ENCODE assay signal across 37 cellular contexts in the genomic region with DNA sequence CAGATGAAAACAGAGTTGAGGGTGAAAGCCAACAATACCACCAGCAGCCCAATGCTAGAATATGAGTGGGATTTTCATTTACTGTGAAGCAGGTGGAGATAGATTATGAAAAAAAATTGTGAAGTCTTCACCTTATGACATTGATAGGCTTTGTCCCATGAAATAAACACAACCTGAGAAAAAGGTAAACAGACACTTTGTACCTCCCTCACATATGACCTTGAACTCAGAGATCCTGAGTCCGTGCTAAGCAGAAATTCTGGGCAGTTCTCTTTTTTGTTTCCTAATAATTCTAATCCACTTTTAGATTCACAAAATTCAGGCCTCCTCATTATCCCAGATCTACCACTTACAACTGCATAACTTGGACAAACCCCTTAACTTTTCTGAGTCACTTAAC.
DNase-seq lines count a peak whose midpoint lies in the region; ATAC-seq, FAIRE-seq and TF ChIP-seq lines count a peak whose summit lies in the region.
"Had no signal": no experiment of that assay in that cellular context is flagged by ENCODE, and none has a peak within 500 bp of the region (broad histone marks: within the 10 kb centered on the region; RNA-seq: fewer than 3 reads in every experiment).

No MANE protein-coding gene starts in this region.

- H3K4me3 ChIP-seq in HepG2 (replicated peaks in 1 of 3; ENCODE audit: insufficient read depth in 1 of 3, low read depth in 2 of 3, low read length in 3 of 3): no peak overlapping the region
- H3K4me3 ChIP-seq in liver (ENCODE audit: low read depth in 1 of 3, low read length in 3 of 3): no peak overlapping the region
- H3K4me3 ChIP-seq in right lobe of liver: no peak overlapping the region
- H3K4me3 ChIP-seq in MM.1S (ENCODE audit: low read length): no peak overlapping the region
- H3K4me3 ChIP-seq: A549; BLaER1; BLaER1 treated with 17β-estradiol and CSF1 and Interleukin-3, amounts not matched to agents 10 nM and 100 nM had no signal

- in situ Hi-C loops in HepG2 (cut with HindIII; ENCODE audit: extremely low pct_ligation_motif_present, low pct_unique_long_range_greater_than_20kb): no loop called here

- peaks cover 5% of the 10 kb centered on the region; the same call in 1 of the 2 replicates for H3K4me1 ChIP-seq in HepG2 (ENCODE audit: insufficient read depth, low read length)
- peaks cover 0 to 10% (median 1%) of the 10 kb centered on the region in 4 donors for H3K4me1 ChIP-seq in liver (ENCODE audit: control insufficient read depth in 4 of 4, insufficient read depth in 4 of 4, low read length in 3 of 4)
- H3K4me1 ChIP-seq in right lobe of liver: peaks cover 0 to 15% (median 4%) of the 10 kb centered on the region in 4 donors
- no peaks in the 10 kb centered on the region for H3K4me1 ChIP-seq in MM.1S (ENCODE audit: low read length)
- H3K4me1 ChIP-seq: A549; BE2C; BLaER1; BLaER1 treated with 17β-estradiol and CSF1 and Interleukin-3, amounts not matched to agents 10 nM and 100 nM; Caco-2 had no signal

- H3K4me3 Mint-ChIP-seq in activated CD4-positive, alpha-beta memory T cell treated with anti-CD3 and anti-CD28 coated beads, Interleukin-2, amount 10 ng/mL, durations not matched to agents 7 days and 5 days: no peak overlapping the region
- H3K4me3 Mint-ChIP-seq: B cell; CD14-positive monocyte; CD4-positive, alpha-beta memory T cell; CD4-positive, alpha-beta T cell; CD4-positive, CD25-positive, alpha-beta regulatory T cell; CD8-positive, alpha-beta memory T cell; CD8-positive, alpha-beta T cell had no signal

- POLR2A ChIA-PET in HepG2 (lab: Yijun Ruan, JAX): no interaction called here
- POLR2A ChIA-PET in activated CD4-positive, alpha-beta memory T cell treated with anti-CD3 and anti-CD28 coated beads, Interleukin-2, amount 10 ng/mL, durations not matched to agents 7 days and 5 days (lab: Charles Lee): no interaction called here

- H3K27ac ChIP-seq in HepG2 (ENCODE audit: extremely low read length, insufficient read depth, low read length): no peak overlapping the region
- no peak overlapping the region for H3K27ac ChIP-seq in liver (ENCODE audit: low read depth in 1 of 2, low read length in 2 of 2)
- peak overlapping the region in 1 of 3 donors; percentile 41 for H3K27ac ChIP-seq in right lobe of liver
- H3K27ac ChIP-seq in MM.1S (ENCODE audit: low read length): no peak overlapping the region
- H3K27ac ChIP-seq: 22Rv1; A549; BLaER1; BLaER1 treated with 17β-estradiol and CSF1 and Interleukin-3, amounts not matched to agents 10 nM and 100 nM; C4-2B had no signal

- peak; percentile 90 for ATAC-seq in left lobe of liver
- ATAC-seq in HepG2: no peak
- peak; percentile 87 to 97 (median 92) for ATAC-seq in right lobe of liver
- ATAC-seq in GM21447 (IDR thresholded peaks at IDR 0.05; ENCODE audit: unreplicated experiment): no peak
- ATAC-seq: A549; CD8-positive, alpha-beta T cell had no signal

- TF ChIP-seq POLR2A in HepG2 (IDR thresholded peaks at IDR 0.05; ENCODE audit: insufficient read depth in 1 of 2, low read depth in 2 of 2, low read length in 2 of 2): no peak
- no peak for TF ChIP-seq POLR2A in right lobe of liver (IDR thresholded peaks at IDR 0.05)

- H3K9ac ChIP-seq in HepG2 (ENCODE audit: insufficient read depth, low read depth, low read length) (no peak overlapping the region), liver (ENCODE audit: low read depth in 1 of 2, low read length in 2 of 2) (no peak overlapping the region), MM.1S (ENCODE audit: low read length) (no peak overlapping the region)
- H3K9ac ChIP-seq: BLaER1; BLaER1 treated with 17β-estradiol and CSF1 and Interleukin-3, amounts not matched to agents 10 nM and 100 nM had no signal

- DNase-seq in left lobe of liver (ENCODE audit: low spot score) (no peak), HepG2 (ENCODE audit: low spot score) (no peak), right lobe of liver (no peak), GM10266 (ENCODE audit: extremely low spot score) (no peak), MM.1S (no peak)
- DNase-seq in activated CD4-positive, alpha-beta memory T cell treated with anti-CD3 and anti-CD28 coated beads, Interleukin-2, amount 10 ng/mL, durations not matched to agents 7 days and 5 days: no peak
- DNase-seq: 8988T; ACHN; AML-193; BE2C; C1 segment of cervical spinal cord; Caco-2; Calu3; CD4-positive, alpha-beta memory T cell; CD4-positive, alpha-beta T cell; CD4-positive, CD25-positive, alpha-beta regulatory T cell; CD8-positive, alpha-beta memory T cell; CD8-positive, alpha-beta T cell; COR-L47; DMS 273 treated with DMSO at 0.1 percent for 48 hours; DMS153; DMS53; DMS79; DMS79 treated with DMSO at 0.1 percent for 48 hours; DND-41; EL had no signal

- no peak for FAIRE-seq in HepG2 (lab: Jason Lieb, UNC)
- FAIRE-seq: A204.1, A549, D721Med had no signal

- no peaks in the 10 kb centered on the region for H3K9me2 ChIP-seq in MM.1S (replicated peaks; ENCODE audit: insufficient read depth, low read length)

- H3K4me2 ChIP-seq in HepG2 (ENCODE audit: low read depth, low read length) (no peak overlapping the region), MM.1S (ENCODE audit: low read depth, low read length) (no peak overlapping the region)
- H3K4me2 ChIP-seq: A549; BLaER1; BLaER1 treated with 17β-estradiol and CSF1 and Interleukin-3, amounts not matched to agents 10 nM and 100 nM had no signal

- H4K20me1 ChIP-seq in HepG2 (ENCODE audit: insufficient read depth, low read length) (no peaks in the 10 kb centered on the region), MM.1S (ENCODE audit: insufficient read depth, low read length) (no peaks in the 10 kb centered on the region)
- H4K20me1 ChIP-seq: BLaER1; BLaER1 treated with 17β-estradiol and CSF1 and Interleukin-3, amounts not matched to agents 10 nM and 100 nM had no signal

- intact Hi-C loops in HepG2 (cut with micrococcal nuclease; ENCODE audit: unreplicated experiment) (no loop called here), right lobe of liver (cut with DNase I) (no loop called here)

- H3K79me2 ChIP-seq in HepG2 (ENCODE audit: insufficient read depth, low read length): no peaks in the 10 kb centered on the region
- no peaks in the 10 kb centered on the region for H3K79me2 ChIP-seq in MM.1S (ENCODE audit: low read length)

- no peaks in the 10 kb centered on the region for H3K36me3 ChIP-seq in HepG2 (replicated peaks in 1 of 2; ENCODE audit: control insufficient read depth in 1 of 2, insufficient read depth in 2 of 2, low read length in 2 of 2)
- no peaks in the 10 kb centered on the region for H3K36me3 ChIP-seq in liver (ENCODE audit: control insufficient read depth in 4 of 4, insufficient read depth in 3 of 4, low read depth in 1 of 4, low read length in 3 of 4)
- H3K36me3 ChIP-seq in right lobe of liver: no peaks in the 10 kb centered on the region
- H3K36me3 ChIP-seq in MM.1S (replicated peaks; ENCODE audit: insufficient read depth, low read length): no peaks in the 10 kb centered on the region
- H3K36me3 ChIP-seq: BE2C; BLaER1; BLaER1 treated with 17β-estradiol and CSF1 and Interleukin-3, amounts not matched to agents 10 nM and 100 nM had no signal

- no TSS peak for BruUV-seq in HepG2 (replicated peaks; lab: Mats Ljungman, UMichigan)

- H3K9me3 Mint-ChIP-seq in activated CD4-positive, alpha-beta memory T cell treated with anti-CD3 and anti-CD28 coated beads, Interleukin-2, amount 10 ng/mL, durations not matched to agents 7 days and 5 days: peaks cover 3% of the 10 kb centered on the region
- H3K9me3 Mint-ChIP-seq: CD8-positive, alpha-beta T cell had no signal

- WGBS in HepG2 (ENCODE audit: low lambda C conversion rate): 0% methylated on average over 1 of the region's 1 CpG
- whole genome bisulfite sequencing in liver: 22% methylated on average over 1 of the region's 1 CpG
- 15% methylated on average over 1 of the region's 1 CpG for WGBS in right lobe of liver (ENCODE audit: insufficient coverage, low coverage, low lambda C conversion rate, missing lambda C conversion rate)

- no peaks in the 10 kb centered on the region for H3K27me3 Mint-ChIP-seq in activated CD4-positive, alpha-beta memory T cell treated with anti-CD3 and anti-CD28 coated beads, Interleukin-2, amount 10 ng/mL, durations not matched to agents 7 days and 5 days
- H3K27me3 Mint-ChIP-seq: B cell; CD4-positive, alpha-beta memory T cell; CD4-positive, alpha-beta T cell; CD8-positive, alpha-beta memory T cell had no signal

- H3K9me3 ChIP-seq in HepG2 (ENCODE audit: low read length): no peaks in the 10 kb centered on the region
- H3K9me3 ChIP-seq in liver (ENCODE audit: control insufficient read depth in 4 of 4, low read length in 3 of 4): no peaks in the 10 kb centered on the region
- H3K9me3 ChIP-seq in right lobe of liver: no peaks in the 10 kb centered on the region
- H3K9me3 ChIP-seq in MM.1S (replicated peaks; ENCODE audit: insufficient read depth, low read length): no peaks in the 10 kb centered on the region
- H3K9me3 ChIP-seq: A549, BE2C, Caco-2 had no signal

- CTCF ChIA-PET in HepG2 (lab: Yijun Ruan, JAX; ENCODE audit: low intra/inter-chr PET ratio, low total read pairs): no interaction called here
- CTCF ChIA-PET in activated CD4-positive, alpha-beta memory T cell treated with anti-CD3 and anti-CD28 coated beads, Interleukin-2, amount 10 ng/mL, durations not matched to agents 7 days and 5 days (lab: Charles Lee): no interaction called here

- TF ChIP-seq CTCF in HepG2 (CRISPR knock-in tag; IDR thresholded peaks at IDR 0.05) (no peak), liver (IDR thresholded peaks at IDR 0.05; ENCODE audit: low read depth, low read length, missing input control) (no peak), right lobe of liver (IDR thresholded peaks at IDR 0.05) (no peak), GM10266 (IDR thresholded peaks at IDR 0.05; ENCODE audit: control insufficient read depth, insufficient read depth, low read depth, missing control alignments) (no peak), MM.1S (IDR thresholded peaks at IDR 0.05; ENCODE audit: low read length) (no peak)

- H3K4me1 Mint-ChIP-seq in activated CD4-positive, alpha-beta memory T cell treated with anti-CD3 and anti-CD28 coated beads, Interleukin-2, amount 10 ng/mL, durations not matched to agents 7 days and 5 days: no peaks in the 10 kb centered on the region
- H3K4me1 Mint-ChIP-seq: B cell; CD14-positive monocyte; CD4-positive, alpha-beta memory T cell; CD4-positive, CD25-positive, alpha-beta regulatory T cell; CD8-positive, alpha-beta memory T cell had no signal

- no peaks in the 10 kb centered on the region for H3K36me3 Mint-ChIP-seq in activated CD4-positive, alpha-beta memory T cell treated with anti-CD3 and anti-CD28 coated beads, Interleukin-2, amount 10 ng/mL, durations not matched to agents 7 days and 5 days (ENCODE audit: low read depth)
- H3K36me3 Mint-ChIP-seq: CD14-positive monocyte; CD4-positive, alpha-beta memory T cell; CD4-positive, CD25-positive, alpha-beta regulatory T cell; CD8-positive, alpha-beta memory T cell; CD8-positive, alpha-beta T cell had no signal

- H3K27ac Mint-ChIP-seq in activated CD4-positive, alpha-beta memory T cell treated with anti-CD3 and anti-CD28 coated beads, Interleukin-2, amount 10 ng/mL, durations not matched to agents 7 days and 5 days: no peak overlapping the region
- H3K27ac Mint-ChIP-seq: B cell; CD14-positive monocyte; CD4-positive, alpha-beta memory T cell; CD4-positive, alpha-beta T cell; CD4-positive, CD25-positive, alpha-beta regulatory T cell; CD8-positive, alpha-beta memory T cell; CD8-positive, alpha-beta T cell had no signal

- H3K27me3 ChIP-seq in HepG2 (ENCODE audit: control insufficient read depth in 1 of 2, insufficient read depth in 2 of 2, low read length in 2 of 2): no peaks in the 10 kb centered on the region
- no peaks in the 10 kb centered on the region for H3K27me3 ChIP-seq in liver (ENCODE audit: control insufficient read depth in 4 of 4, insufficient read depth in 4 of 4, low read length in 3 of 4)
- H3K27me3 ChIP-seq in right lobe of liver: no peaks in the 10 kb centered on the region
- H3K27me3 ChIP-seq in MM.1S (replicated peaks; ENCODE audit: insufficient read depth, low read length): no peaks in the 10 kb centered on the region
- H3K27me3 ChIP-seq: BE2C; BLaER1; BLaER1 treated with 17β-estradiol and CSF1 and Interleukin-3, amounts not matched to agents 10 nM and 100 nM had no signal

- TF ChIP-seq RAD21 in HepG2 (CRISPR knock-in tag; IDR thresholded peaks at IDR 0.05): no peak
- peak; percentile 15 to 26 for TF ChIP-seq RAD21 in liver (IDR thresholded peaks at IDR 0.05)

- no peak for TF ChIP-seq EP300 in HepG2 (IDR thresholded peaks at IDR 0.05; ENCODE audit: low read depth in 2 of 2, low read length in 2 of 2)
- no peak for TF ChIP-seq EP300 in HepG2 (CRISPR knock-in tag; IDR thresholded peaks at IDR 0.05; ENCODE audit: borderline replicate concordance)

- H3F3A ChIP-seq in MM.1S (ENCODE audit: insufficient read depth, low read length): no peaks in the 10 kb centered on the region

- no peak overlapping the region for H2AFZ ChIP-seq in HepG2 (ENCODE audit: low read length)
- H2AFZ ChIP-seq in MM.1S (ENCODE audit: low read length): no peak overlapping the region

Comparison
In these comparisons a context has a peak if more than half of its experiments do, and no peak if none do; other contexts are left out.
1. ATAC-seq: peak in left lobe of liver (single experiment) and right lobe of liver (4 of 4); none in HepG2 (single experiment) and GM21447 (single experiment).